In the genomic region with DNA sequence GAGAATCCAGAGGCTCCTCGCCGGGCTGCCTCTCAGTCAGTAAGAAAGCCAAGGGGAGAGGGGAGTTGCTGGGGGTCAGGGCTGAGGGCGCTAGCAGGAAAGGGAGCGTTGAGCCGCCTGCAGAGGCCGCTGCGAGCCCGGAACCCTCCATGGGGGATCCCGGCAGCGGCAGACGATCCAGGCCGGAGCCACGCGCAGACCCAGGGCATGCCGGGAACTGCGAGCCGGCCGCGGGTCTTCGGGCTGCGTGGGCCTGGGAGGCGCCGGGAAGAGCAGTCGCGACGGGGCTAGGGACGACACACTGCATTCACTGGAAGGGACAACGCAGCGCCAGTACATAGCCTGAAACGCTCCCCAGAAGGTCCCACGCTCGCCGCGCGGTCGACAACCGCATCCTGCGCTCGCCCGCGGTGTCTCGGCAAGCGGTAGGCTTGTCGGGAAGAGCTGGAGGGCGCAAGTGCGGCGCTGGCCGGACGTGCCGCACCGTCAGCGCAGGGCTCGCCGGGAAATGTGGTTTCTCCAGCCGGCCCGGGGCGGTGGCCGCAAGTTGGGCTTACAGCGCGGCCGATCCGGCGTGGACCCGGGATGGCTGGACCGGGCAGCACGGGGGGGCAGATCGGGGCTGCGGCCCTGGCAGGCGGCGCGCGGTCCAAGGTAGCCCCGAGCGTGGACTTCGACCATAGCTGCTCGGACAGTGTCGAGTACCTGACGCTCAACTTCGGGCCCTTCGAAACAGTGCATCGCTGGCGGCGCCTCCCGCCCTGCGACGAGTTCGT, we compare ENCODE assay signal across 8 cellular contexts. TPM values are rescaled to one million over a fixed set of nuclear protein-coding genes. Genes with fewer than 3 reads are reported as not detected.
DNase-seq lines count a peak whose midpoint lies in the region; ATAC-seq and TF ChIP-seq lines count a peak whose summit lies in the region.

TSS of gene LZTR1 (plus strand) at position 511 of the 776 bp plus-strand sequence. CDS start at position 586, 75 bp downstream.

- TF ChIP-seq POLR2A in GM15510 (IDR thresholded peaks at IDR 0.05; ENCODE audit: borderline replicate concordance, extremely low read depth, insufficient read length) (peak; percentile 99), spleen (IDR thresholded peaks at IDR 0.05) (peak in 2 of 3 donors; percentile 44 to 88)

- H3K4me3 Mint-ChIP-seq in activated B cell treated with CpG ODN at 0.5 μM for 24 hours = peak within 1 kb of the TSS; percentile 93

- H3K27ac ChIP-seq in spleen = peak within 1 kb of the TSS; percentile 87 to 96 (median 94)

- POLR2A ChIA-PET in activated B cell treated with CpG ODN at 0.5 μM for 24 hours (lab: Charles Lee) = interaction anchor here (0.6 to 3.1 kb wide), 13 partner anchors 9 to 660 kb away, joined by 3 to 90 read pairs (median 5); partner anchors contain the start of genes AIFM3, CRKL, P2RX6 and SDF2L1

- H3K9me3 Mint-ChIP-seq in activated B cell treated with CpG ODN at 0.5 μM for 24 hours = peaks cover 2% of the 10 kb centered on the region

- peaks cover 0 to 36% (median 13%) of the 10 kb centered on the region in 6 donors for H3K36me3 ChIP-seq in spleen

- intact Hi-C loops in activated B cell treated with CpG ODN at 0.5 μM for 24 hours (cut with micrococcal nuclease) (loop anchor here (1.0 kb wide), 1 partner anchor 20 kb away; the partner anchor contains the start of gene THAP7), spleen (cut with DNase I; ENCODE audit: low total_unique reads) (no loop called here)

- peak; percentile 78 for DNase-seq in 8988T
- DNase-seq in NCI-H2081 (lab: John Stamatoyannopoulos, UW) = peak; percentile 63 to 76
- peak; percentile 74 for DNase-seq in activated B cell treated with CpG ODN at 0.5 μM for 24 hours
- DNase-seq in cardiac fibroblast (ENCODE audit: low read depth in 2 of 2) = peak; percentile 85 to 88
- peak; percentile 92 for DNase-seq in inferior parietal cortex (ENCODE audit: extremely low spot score)
- peak; percentile 97 for DNase-seq in spleen

- H3K27ac Mint-ChIP-seq in activated B cell treated with CpG ODN at 0.5 μM for 24 hours = peak within 1 kb of the TSS; percentile 88

- H3K4me3 ChIP-seq in cardiac fibroblast (replicated peaks in 1 of 2; ENCODE audit: low read depth in 2 of 2, low read length in 2 of 2) (peak within 1 kb of the TSS; percentile 87 to 96), spleen (peak within 1 kb of the TSS; percentile 59 to 92 (median 77))

- peaks cover 18 to 50% (median 40%) of the 10 kb centered on the region in 6 donors for H3K4me1 ChIP-seq in spleen

- H3K4me1 Mint-ChIP-seq in activated B cell treated with CpG ODN at 0.5 μM for 24 hours = peaks cover 31% of the 10 kb centered on the region

- CTCF ChIA-PET in activated B cell treated with CpG ODN at 0.5 μM for 24 hours (lab: Charles Lee) = interaction anchor here (1.2 to 1.3 kb wide), 2 partner anchors 21 to 647 kb away, joined by 3 read pairs; no protein-coding TSS in a partner anchor

- H3K36me3 Mint-ChIP-seq in activated B cell treated with CpG ODN at 0.5 μM for 24 hours (ENCODE audit: low read depth) = peaks cover 22% of the 10 kb centered on the region

- WGBS in spleen, 5 donors = 0 to 1% (median 0%) methylated on average over 10 to 87 of the region's 87 CpGs

- ATAC-seq in HG02938 (IDR thresholded peaks at IDR 0.05; ENCODE audit: unreplicated experiment) (peak; percentile 74), activated B cell treated with CpG ODN at 0.5 μM for 24 hours (ENCODE audit: low read depth) (peak; percentile 80)

- TF ChIP-seq CTCF in activated B cell treated with CpG ODN at 0.5 μM for 24 hours (IDR thresholded peaks at IDR 0.05) = no peak
- peak; percentile 72 for TF ChIP-seq CTCF in cardiac fibroblast (IDR thresholded peaks at IDR 0.05; ENCODE audit: low read depth, low read length)
- peak; percentile 25 to 76 (median 59) for TF ChIP-seq CTCF in spleen (IDR thresholded peaks at IDR 0.05 in 8 of 11, conservative IDR thresholded peaks at IDR 0.05 in 3 of 11)

- no peaks in the 10 kb centered on the region for H3K27me3 ChIP-seq in spleen (replicated peaks in 1 of 7)

- H3K27me3 Mint-ChIP-seq in activated B cell treated with CpG ODN at 0.5 μM for 24 hours = no peaks in the 10 kb centered on the region

- peaks cover 0 to 13% (median 8%) of the 10 kb centered on the region in 8 donors for H3K9me3 ChIP-seq in spleen

RNA-seq across cellular contexts. Expression of gene LZTR1, which starts in this region (rescaled TPM):
- total RNA-seq in activated B cell treated with CpG ODN at 0.5 μM for 24 hours = 79.2 and 89.3 TPM in 2 replicates
- total RNA-seq in spleen = 10 to 100 TPM; 52.5 to 76.2 (median 62.6) TPM
- 10 to 100 TPM; 21.9 to 44.5 (median 32.6) TPM for polyA plus RNA-seq in spleen

Comparison
In these comparisons a context has a peak if more than half of its experiments do, and no peak if none do; other contexts are left out.
1. Peak in every context shown above with its lines: DNase-seq, ATAC-seq, H3K4me3 ChIP-seq and H3K27ac ChIP-seq.